Comparison of ENCODE assay signal across 10 cellular contexts in the genomic region with DNA sequence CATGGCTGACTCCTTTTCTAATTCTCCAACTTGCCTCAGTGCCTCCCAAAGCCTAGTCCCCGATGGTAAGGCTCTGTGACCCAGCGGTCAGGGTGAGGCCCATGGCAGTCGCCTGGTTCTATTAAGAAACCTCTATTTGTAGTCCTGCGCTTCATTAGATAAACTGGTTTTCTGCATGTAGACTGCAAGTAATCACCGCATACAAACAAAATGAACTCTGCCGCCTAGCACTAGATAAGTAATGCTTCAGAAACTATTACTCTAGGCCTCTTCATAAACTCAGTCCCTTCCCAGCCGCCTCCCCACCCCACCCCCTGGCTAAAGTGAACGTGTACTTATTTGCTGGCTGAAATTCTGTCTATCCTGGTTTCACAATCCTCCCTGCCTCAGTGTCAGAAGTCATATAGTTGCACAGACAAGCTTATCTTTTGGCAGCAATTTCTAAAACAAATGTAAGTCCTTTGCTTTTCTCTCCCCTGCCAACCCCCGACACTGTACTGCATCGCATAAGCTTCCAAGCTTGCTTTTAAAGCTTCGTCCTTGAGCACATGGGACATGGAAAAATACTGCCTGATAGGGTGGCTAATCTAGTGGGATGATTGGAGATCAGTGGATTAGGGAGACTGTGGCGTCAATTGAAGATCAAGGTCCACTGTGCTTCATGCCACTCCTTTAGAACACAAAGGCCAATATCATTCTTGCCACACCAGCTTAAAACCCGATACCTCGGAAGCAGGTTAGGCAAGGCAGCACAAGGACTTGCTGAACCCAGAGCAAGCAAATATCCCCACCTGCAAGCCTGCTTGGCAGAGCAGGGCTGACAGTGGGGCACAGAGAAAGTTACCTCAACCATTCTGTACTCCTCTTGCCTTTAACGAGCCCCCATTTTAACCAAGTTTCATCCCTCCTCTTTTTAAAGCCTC.
DNase-seq lines count a peak whose midpoint lies in the region; ATAC-seq and TF ChIP-seq lines count a peak whose summit lies in the region.
"Had no signal": no experiment of that assay in that cellular context is flagged by ENCODE, and none has a peak within 500 bp of the region (broad histone marks: within the 10 kb centered on the region; RNA-seq: fewer than 3 reads in every experiment).

No MANE protein-coding gene starts in this region.

- DNase-seq in GM06990 (ENCODE audit: extremely low read depth, insufficient read length) = no peak
- DNase-seq in RWPE1 (ENCODE audit: low spot score) = no peak
- DNase-seq in left cardiac atrium = peak; percentile 50
- DNase-seq in progenitor cell of endocrine pancreas (ENCODE audit: low spot score, unreplicated experiment) = no peak
- DNase-seq in cerebellum (ENCODE audit: low spot score) = no peak
- no peak for DNase-seq in activated CD8-positive, alpha-beta memory T cell treated with anti-CD3 and anti-CD28 coated beads for 24 hours
- DNase-seq: DMS79 treated with DMSO at 0.1 percent for 48 hours, trophoblast cell had no signal

- peak overlapping the region; percentile 65; the same call in 1 of the 2 replicates for H3K27ac ChIP-seq in RWPE1

- H3K27me3 ChIP-seq in GM06990 (replicated peaks; ENCODE audit: control insufficient read depth, insufficient read depth, low read length) = no peaks in the 10 kb centered on the region

- peaks cover 5% of the 10 kb centered on the region for H3K9me3 Mint-ChIP-seq in progenitor cell of endocrine pancreas (ENCODE audit: low read depth)

- intact Hi-C loops in left cardiac atrium (cut with DNase I) = loop anchor here in 1 of 2 donors (5.0 kb wide), 2 partner anchors 39 to 189 kb away; no protein-coding TSS in a partner anchor

- peaks cover 6% of the 10 kb centered on the region for H3K36me3 ChIP-seq in GM06990 (ENCODE audit: control insufficient read depth, insufficient read depth, low read length)

- peak overlapping the region; percentile 98 for H3K27ac Mint-ChIP-seq in progenitor cell of endocrine pancreas

- POLR2A ChIA-PET in RWPE1 (lab: Yijun Ruan, JAX; ENCODE audit: low non-redundant PET) = no interaction called here

- no peaks in the 10 kb centered on the region for H3K27me3 Mint-ChIP-seq in progenitor cell of endocrine pancreas

- peak overlapping the region; percentile 32 for H3K4me3 Mint-ChIP-seq in progenitor cell of endocrine pancreas (ENCODE audit: low read depth)

- ATAC-seq in left cardiac atrium (peak; percentile 42), HG02623 (IDR thresholded peaks at IDR 0.05; ENCODE audit: unreplicated experiment) (no peak), GM21360 (IDR thresholded peaks at IDR 0.05; ENCODE audit: unreplicated experiment) (no peak)

- CTCF ChIA-PET in RWPE1 (lab: Yijun Ruan, JAX) = no interaction called here

- H3K4me3 ChIP-seq in GM06990 (replicated peaks; ENCODE audit: low read depth, low read length) = peak overlapping the region; percentile 23

- peaks cover 34% of the 10 kb centered on the region for H3K4me1 Mint-ChIP-seq in progenitor cell of endocrine pancreas (ENCODE audit: low read depth)

- H3K36me3 Mint-ChIP-seq in progenitor cell of endocrine pancreas (ENCODE audit: insufficient read depth) = no peaks in the 10 kb centered on the region

- no peak for TF ChIP-seq CTCF in GM06990 (IDR thresholded peaks at IDR 0.05; ENCODE audit: insufficient read depth, low read length, poor library complexity, severe bottlenecking)
- no peak for TF ChIP-seq CTCF in RWPE1 (conservative IDR thresholded peaks at IDR 0.05; ENCODE audit: low read depth)
- TF ChIP-seq CTCF in progenitor cell of endocrine pancreas (IDR thresholded peaks at IDR 0.05; ENCODE audit: unreplicated experiment) = no peak

Comparison
In these comparisons a context has a peak if more than half of its experiments do, and no peak if none do; other contexts are left out.
1. ATAC-seq: peak in left cardiac atrium (2 of 2); none in HG02623 (single experiment) and GM21360 (single experiment).